Comparison of ENCODE assay signal across 8 cellular contexts in genomic region chr2:63189026-63189425, GRCh38.
DNase-seq lines count a peak whose midpoint lies in the region; ATAC-seq and TF ChIP-seq lines count a peak whose summit lies in the region.

No MANE protein-coding gene starts in this region.

- no peaks in the 10 kb centered on the region for H3F3A ChIP-seq in PC-9 (ENCODE audit: insufficient read depth, low read depth)

- H3K9me3 ChIP-seq in PC-9 (ENCODE audit: insufficient read depth, low read depth) (no peaks in the 10 kb centered on the region; the same call in 1 of the 2 replicates), uterus (peaks cover 0 to 8% of the 10 kb centered on the region in 2 donors)

- no TSS peak for BruUV-seq in PC-9 (replicated peaks; lab: Mats Ljungman, UMichigan)

- H3K27ac ChIP-seq in PC-9 (no peak overlapping the region), uterus (no peak overlapping the region)

- CTCF ChIA-PET in PC-9 (lab: Charles Lee), result interaction anchor here (0.6 kb wide), 1 partner anchor 1297 kb away, joined by 8 read pairs; no protein-coding TSS in a partner anchor

- peak overlapping the region; percentile 68 for H3K4me2 ChIP-seq in PC-9

- POLR2A ChIA-PET in PC-9 (lab: Charles Lee; ENCODE audit: unreplicated experiment), result no interaction called here

- H3K4me1 ChIP-seq in PC-9 (replicated peaks; ENCODE audit: insufficient read depth) (no peaks in the 10 kb centered on the region), uterus (no peaks in the 10 kb centered on the region)

- TF ChIP-seq POLR2A in uterus (IDR thresholded peaks at IDR 0.05), result no peak

- peak overlapping the region; percentile 10; the same call in 1 of the 2 replicates for H3K4me3 ChIP-seq in PC-9
- no peak overlapping the region for H3K4me3 ChIP-seq in fibroblast of the aortic adventitia (ENCODE audit: low read depth, low read length)
- H3K4me3 ChIP-seq in uterus, result no peak overlapping the region

- peak overlapping the region; percentile 75 for H2AFZ ChIP-seq in PC-9

- H3K9me2 ChIP-seq in PC-9 (ENCODE audit: insufficient read depth), result no peaks in the 10 kb centered on the region

- intact Hi-C loops in PC-9 (cut with micrococcal nuclease; ENCODE audit: unreplicated experiment), result loop anchor here (2.0 to 5.0 kb wide), 2 partner anchors 402 to 1197 kb away; no protein-coding TSS in a partner anchor
- intact Hi-C loops in uterus (cut with DNase I; ENCODE audit: low total_unique reads), result no loop called here

- H3K36me3 ChIP-seq in PC-9 (ENCODE audit: low read depth) (no peaks in the 10 kb centered on the region), uterus (no peaks in the 10 kb centered on the region)

- TF ChIP-seq CTCF in PC-9 (conservative IDR thresholded peaks at IDR 0.05) (peak; percentile 94), fibroblast of the aortic adventitia (IDR thresholded peaks at IDR 0.05; ENCODE audit: insufficient read depth, low read length) (peak; percentile 94), uterus (IDR thresholded peaks at IDR 0.05) (no peak)

- H3K27me3 ChIP-seq in PC-9 (ENCODE audit: insufficient read depth, low read depth) (no peaks in the 10 kb centered on the region), uterus (no peaks in the 10 kb centered on the region)

- H3K79me2 ChIP-seq in PC-9 (ENCODE audit: low read depth), result no peaks in the 10 kb centered on the region

- DNase-seq in SKM-1 treated with dmso at 0.1 percent for 144 hours (lab: John Stamatoyannopoulos, UW; ENCODE audit: unreplicated experiment), result peak; percentile 35
- no peak for DNase-seq in SKM-1 (lab: John Stamatoyannopoulos, UW; ENCODE audit: unreplicated experiment)
- DNase-seq in PC-9, result peak; percentile 33 to 47
- DNase-seq in fibroblast of the aortic adventitia (ENCODE audit: low read depth), result peak; percentile 53
- DNase-seq in uterus, result no peak
- DNase-seq in activated CD8-positive, alpha-beta memory T cell treated with anti-CD3 and anti-CD28 coated beads, Interleukin-2, amount 50 U/mL, for 4 hours, result no peak
- DNase-seq in activated gamma-delta T cell treated with Interleukin-2 at 50 U/mL for 16 hours, result no peak

- ATAC-seq in HG02870 (IDR thresholded peaks at IDR 0.05; ENCODE audit: unreplicated experiment), result peak; percentile 92

- H4K20me1 ChIP-seq in PC-9 (ENCODE audit: insufficient read depth), result no peaks in the 10 kb centered on the region

Comparison
In these comparisons a context has a peak if more than half of its experiments do, and no peak if none do; other contexts are left out.
1. DNase-seq: peak in SKM-1 treated with dmso at 0.1 percent for 144 hours (single experiment), PC-9 (2 of 2) and fibroblast of the aortic adventitia (single experiment); none in SKM-1 (single experiment), uterus (0 of 2), activated CD8-positive, alpha-beta memory T cell treated with anti-CD3 and anti-CD28 coated beads, Interleukin-2, amount 50 U/mL, for 4 hours (single experiment) and activated gamma-delta T cell treated with Interleukin-2 at 50 U/mL for 16 hours (single experiment).
2. CTCF ChIP-seq: peak in PC-9 (single experiment) and fibroblast of the aortic adventitia (single experiment); none in uterus (0 of 4).